In the genomic region with DNA sequence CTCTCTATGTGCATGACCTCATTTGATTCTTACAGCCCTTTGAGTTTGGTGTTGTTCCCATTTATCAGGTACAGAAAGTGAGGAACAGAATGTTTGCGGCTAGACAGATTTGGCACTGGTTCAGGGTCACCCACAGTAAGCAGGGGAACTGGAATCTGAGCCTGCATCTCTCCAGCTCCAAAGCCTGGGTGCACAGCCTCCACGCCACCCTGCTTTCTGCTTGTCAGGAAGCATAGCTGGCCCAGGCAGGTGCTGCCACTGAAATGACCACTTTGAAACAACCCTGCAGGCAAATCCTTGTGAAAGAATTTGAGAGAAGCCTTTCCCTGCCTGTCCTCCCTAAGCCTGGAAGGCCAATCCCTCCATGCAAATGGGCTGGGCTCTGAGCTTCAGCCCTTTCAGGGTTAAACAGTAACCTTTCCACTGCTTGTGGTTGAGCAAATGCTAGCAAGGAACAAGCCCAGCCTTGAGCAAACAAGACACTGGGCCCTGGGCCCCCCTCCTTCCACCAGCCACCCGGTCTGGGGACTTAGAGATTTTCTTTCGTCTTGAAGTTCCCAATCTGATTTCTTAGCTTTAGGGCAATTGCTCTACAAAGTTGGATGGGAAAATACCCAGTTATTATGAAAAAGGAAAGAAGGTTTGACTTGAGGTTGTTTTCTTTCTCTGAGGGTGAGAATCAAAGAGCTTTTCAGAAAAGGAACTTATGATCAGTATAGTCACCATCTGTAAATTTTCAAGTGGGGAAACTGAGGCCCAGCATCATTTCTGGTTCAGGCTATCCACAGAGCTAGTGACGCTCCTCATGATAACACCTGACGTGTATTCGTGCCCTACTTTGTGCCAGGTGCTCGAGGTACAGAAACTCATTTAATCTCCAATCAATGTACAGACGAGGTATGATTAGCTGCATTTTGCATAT, we compare ENCODE assay signal across 1 cellular context.
A peak's percentile ranks its signal among the peaks of the same experiment; 100 is the strongest.
TF ChIP-seq lines count a peak whose summit lies in the region.

No MANE protein-coding gene starts in this region.

TF ChIP-seq in HepG2, 621 proteins besides CTCF, POLR2A, EP300 and RAD21 (continued from another document and continues in another):
- TF ChIP-seq, protein P1, sequence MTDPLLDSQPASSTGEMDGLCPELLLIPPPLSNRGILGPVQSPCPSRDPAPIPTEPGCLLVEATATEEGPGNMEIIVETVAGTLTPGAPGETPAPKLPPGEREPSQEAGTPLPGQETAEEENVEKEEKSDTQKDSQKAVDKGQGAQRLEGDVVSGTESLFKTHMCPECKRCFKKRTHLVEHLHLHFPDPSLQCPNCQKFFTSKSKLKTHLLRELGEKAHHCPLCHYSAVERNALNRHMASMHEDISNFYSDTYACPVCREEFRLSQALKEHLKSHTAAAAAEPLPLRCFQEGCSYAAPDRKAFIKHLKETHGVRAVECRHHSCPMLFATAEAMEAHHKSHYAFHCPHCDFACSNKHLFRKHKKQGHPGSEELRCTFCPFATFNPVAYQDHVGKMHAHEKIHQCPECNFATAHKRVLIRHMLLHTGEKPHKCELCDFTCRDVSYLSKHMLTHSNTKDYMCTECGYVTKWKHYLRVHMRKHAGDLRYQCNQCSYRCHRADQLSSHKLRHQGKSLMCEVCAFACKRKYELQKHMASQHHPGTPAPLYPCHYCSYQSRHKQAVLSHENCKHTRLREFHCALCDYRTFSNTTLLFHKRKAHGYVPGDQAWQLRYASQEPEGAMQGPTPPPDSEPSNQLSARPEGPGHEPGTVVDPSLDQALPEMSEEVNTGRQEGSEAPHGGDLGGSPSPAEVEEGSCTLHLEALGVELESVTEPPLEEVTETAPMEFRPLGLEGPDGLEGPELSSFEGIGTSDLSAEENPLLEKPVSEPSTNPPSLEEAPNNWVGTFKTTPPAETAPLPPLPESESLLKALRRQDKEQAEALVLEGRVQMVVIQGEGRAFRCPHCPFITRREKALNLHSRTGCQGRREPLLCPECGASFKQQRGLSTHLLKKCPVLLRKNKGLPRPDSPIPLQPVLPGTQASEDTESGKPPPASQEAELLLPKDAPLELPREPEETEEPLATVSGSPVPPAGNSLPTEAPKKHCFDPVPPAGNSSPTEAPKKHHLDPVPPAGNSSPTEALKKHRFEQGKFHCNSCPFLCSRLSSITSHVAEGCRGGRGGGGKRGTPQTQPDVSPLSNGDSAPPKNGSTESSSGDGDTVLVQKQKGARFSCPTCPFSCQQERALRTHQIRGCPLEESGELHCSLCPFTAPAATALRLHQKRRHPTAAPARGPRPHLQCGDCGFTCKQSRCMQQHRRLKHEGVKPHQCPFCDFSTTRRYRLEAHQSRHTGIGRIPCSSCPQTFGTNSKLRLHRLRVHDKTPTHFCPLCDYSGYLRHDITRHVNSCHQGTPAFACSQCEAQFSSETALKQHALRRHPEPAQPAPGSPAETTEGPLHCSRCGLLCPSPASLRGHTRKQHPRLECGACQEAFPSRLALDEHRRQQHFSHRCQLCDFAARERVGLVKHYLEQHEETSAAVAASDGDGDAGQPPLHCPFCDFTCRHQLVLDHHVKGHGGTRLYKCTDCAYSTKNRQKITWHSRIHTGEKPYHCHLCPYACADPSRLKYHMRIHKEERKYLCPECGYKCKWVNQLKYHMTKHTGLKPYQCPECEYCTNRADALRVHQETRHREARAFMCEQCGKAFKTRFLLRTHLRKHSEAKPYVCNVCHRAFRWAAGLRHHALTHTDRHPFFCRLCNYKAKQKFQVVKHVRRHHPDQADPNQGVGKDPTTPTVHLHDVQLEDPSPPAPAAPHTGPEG (CRISPR knock-in tag; IDR thresholded peaks at IDR 0.05): no peak
- TF ChIP-seq MEIS1 (CRISPR knock-in tag; IDR thresholded peaks at IDR 0.05; ENCODE audit: borderline replicate concordance) (no peak), ZNF510 (CRISPR knock-in tag; IDR thresholded peaks at IDR 0.05; ENCODE audit: low read depth) (no peak), ZNF572 (CRISPR knock-in tag; IDR thresholded peaks at IDR 0.05) (no peak), CBFB (CRISPR knock-in tag; IDR thresholded peaks at IDR 0.05) (peak; percentile 54; the same call in 1 of the 2 replicates), PHF21A (CRISPR knock-in tag; IDR thresholded peaks at IDR 0.05) (peak; percentile 88), ZBTB20 (CRISPR knock-in tag; IDR thresholded peaks at IDR 0.05; ENCODE audit: borderline replicate concordance, low read depth) (no peak), RCOR2 (CRISPR knock-in tag; IDR thresholded peaks at IDR 0.05) (peak; percentile 95), RARG (CRISPR knock-in tag; IDR thresholded peaks at IDR 0.05; ENCODE audit: low read depth) (no peak), SP1 (IDR thresholded peaks at IDR 0.05) (no peak), SP1 (CRISPR knock-in tag; IDR thresholded peaks at IDR 0.05) (0 out of 2 replicates have a peak, but pooled peaks have one; percentile 32), ZNF83 (CRISPR knock-in tag; IDR thresholded peaks at IDR 0.05; ENCODE audit: borderline replicate concordance) (no peak), ZSCAN12 (CRISPR knock-in tag; IDR thresholded peaks at IDR 0.05) (no peak), NR2C2 (CRISPR knock-in tag; IDR thresholded peaks at IDR 0.05; ENCODE audit: borderline replicate concordance) (0 out of 2 replicates have a peak, but pooled peaks have one; percentile 16), NCOA2 (CRISPR knock-in tag; IDR thresholded peaks at IDR 0.05) (peak; percentile 60), RXRA (CRISPR knock-in tag; IDR thresholded peaks at IDR 0.05) (peak; percentile 66; the same call in 1 of the 2 replicates), TARDBP (CRISPR knock-in tag; IDR thresholded peaks at IDR 0.05) (peak; percentile 67), FOSL2 (CRISPR knock-in tag; IDR thresholded peaks at IDR 0.05) (peak; percentile 45), TCF12 (IDR thresholded peaks at IDR 0.05) (no peak), TCF12 (CRISPR knock-in tag; IDR thresholded peaks at IDR 0.05) (peak; percentile 41; the same call in 1 of the 2 replicates), POLR2AphosphoS5 (IDR thresholded peaks at IDR 0.05; ENCODE audit: low read depth, low read length) (peak; percentile 34; the same call in 1 of the 2 replicates), TEAD3 (CRISPR knock-in tag; optimal IDR thresholded peaks at IDR 0.05; ENCODE audit: borderline replicate concordance) (peak; percentile 82), ETV6 (CRISPR knock-in tag; conservative IDR thresholded peaks at IDR 0.05) (0 out of 2 replicates have a peak, but pooled peaks have one; percentile 33), MTA1 (CRISPR knock-in tag; IDR thresholded peaks at IDR 0.05; ENCODE audit: borderline replicate concordance) (no peak; the same call in 1 of the 2 replicates), SALL1 (CRISPR knock-in tag; IDR thresholded peaks at IDR 0.05) (peak; percentile 82), CENPX (CRISPR knock-in tag; IDR thresholded peaks at IDR 0.05) (no peak), DNMT3B (CRISPR knock-in tag; conservative IDR thresholded peaks at IDR 0.05) (0 out of 2 replicates have a peak, but pooled peaks have one; percentile 16), IRF2 (CRISPR knock-in tag; IDR thresholded peaks at IDR 0.05) (peak; percentile 59; the same call in 1 of the 2 replicates), ZNF10 (CRISPR knock-in tag; IDR thresholded peaks at IDR 0.05; ENCODE audit: borderline replicate concordance, low read depth) (no peak), ZNF24 (IDR thresholded peaks at IDR 0.05) (no peak), ATF7 (IDR thresholded peaks at IDR 0.05) (no peak), ATF7 (CRISPR knock-in tag; IDR thresholded peaks at IDR 0.05) (no peak), ZNF772 (CRISPR knock-in tag; IDR thresholded peaks at IDR 0.05) (peak; percentile 41; the same call in 1 of the 2 replicates), FOXA3 (CRISPR knock-in tag; IDR thresholded peaks at IDR 0.05) (peak; percentile 87), SOX6 (IDR thresholded peaks at IDR 0.05) (no peak), SOX6 (CRISPR knock-in tag; IDR thresholded peaks at IDR 0.05) (peak; percentile 83), CBX5 (CRISPR knock-in tag; IDR thresholded peaks at IDR 0.05; ENCODE audit: borderline replicate concordance) (peak; percentile 46; the same call in 1 of the 2 replicates), MIER3 (CRISPR knock-in tag; IDR thresholded peaks at IDR 0.05; ENCODE audit: borderline replicate concordance) (0 out of 2 replicates have a peak, but pooled peaks have one; percentile 53), GTF3A (CRISPR knock-in tag; conservative IDR thresholded peaks at IDR 0.05) (no peak), ZNF768 (CRISPR knock-in tag; IDR thresholded peaks at IDR 0.05) (0 out of 2 replicates have a peak, but pooled peaks have one; percentile 34), ZNF792 (CRISPR knock-in tag; IDR thresholded peaks at IDR 0.05) (peak; percentile 44), POGZ (CRISPR knock-in tag; IDR thresholded peaks at IDR 0.05) (peak; percentile 83)
- TF ChIP-seq, protein P2, sequence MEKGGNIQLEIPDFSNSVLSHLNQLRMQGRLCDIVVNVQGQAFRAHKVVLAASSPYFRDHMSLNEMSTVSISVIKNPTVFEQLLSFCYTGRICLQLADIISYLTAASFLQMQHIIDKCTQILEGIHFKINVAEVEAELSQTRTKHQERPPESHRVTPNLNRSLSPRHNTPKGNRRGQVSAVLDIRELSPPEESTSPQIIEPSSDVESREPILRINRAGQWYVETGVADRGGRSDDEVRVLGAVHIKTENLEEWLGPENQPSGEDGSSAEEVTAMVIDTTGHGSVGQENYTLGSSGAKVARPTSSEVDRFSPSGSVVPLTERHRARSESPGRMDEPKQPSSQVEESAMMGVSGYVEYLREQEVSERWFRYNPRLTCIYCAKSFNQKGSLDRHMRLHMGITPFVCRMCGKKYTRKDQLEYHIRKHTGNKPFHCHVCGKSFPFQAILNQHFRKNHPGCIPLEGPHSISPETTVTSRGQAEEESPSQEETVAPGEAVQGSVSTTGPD (CRISPR knock-in tag; IDR thresholded peaks at IDR 0.05): peak; percentile 71; the same call in 1 of the 2 replicates
- TF ChIP-seq, protein P3, sequence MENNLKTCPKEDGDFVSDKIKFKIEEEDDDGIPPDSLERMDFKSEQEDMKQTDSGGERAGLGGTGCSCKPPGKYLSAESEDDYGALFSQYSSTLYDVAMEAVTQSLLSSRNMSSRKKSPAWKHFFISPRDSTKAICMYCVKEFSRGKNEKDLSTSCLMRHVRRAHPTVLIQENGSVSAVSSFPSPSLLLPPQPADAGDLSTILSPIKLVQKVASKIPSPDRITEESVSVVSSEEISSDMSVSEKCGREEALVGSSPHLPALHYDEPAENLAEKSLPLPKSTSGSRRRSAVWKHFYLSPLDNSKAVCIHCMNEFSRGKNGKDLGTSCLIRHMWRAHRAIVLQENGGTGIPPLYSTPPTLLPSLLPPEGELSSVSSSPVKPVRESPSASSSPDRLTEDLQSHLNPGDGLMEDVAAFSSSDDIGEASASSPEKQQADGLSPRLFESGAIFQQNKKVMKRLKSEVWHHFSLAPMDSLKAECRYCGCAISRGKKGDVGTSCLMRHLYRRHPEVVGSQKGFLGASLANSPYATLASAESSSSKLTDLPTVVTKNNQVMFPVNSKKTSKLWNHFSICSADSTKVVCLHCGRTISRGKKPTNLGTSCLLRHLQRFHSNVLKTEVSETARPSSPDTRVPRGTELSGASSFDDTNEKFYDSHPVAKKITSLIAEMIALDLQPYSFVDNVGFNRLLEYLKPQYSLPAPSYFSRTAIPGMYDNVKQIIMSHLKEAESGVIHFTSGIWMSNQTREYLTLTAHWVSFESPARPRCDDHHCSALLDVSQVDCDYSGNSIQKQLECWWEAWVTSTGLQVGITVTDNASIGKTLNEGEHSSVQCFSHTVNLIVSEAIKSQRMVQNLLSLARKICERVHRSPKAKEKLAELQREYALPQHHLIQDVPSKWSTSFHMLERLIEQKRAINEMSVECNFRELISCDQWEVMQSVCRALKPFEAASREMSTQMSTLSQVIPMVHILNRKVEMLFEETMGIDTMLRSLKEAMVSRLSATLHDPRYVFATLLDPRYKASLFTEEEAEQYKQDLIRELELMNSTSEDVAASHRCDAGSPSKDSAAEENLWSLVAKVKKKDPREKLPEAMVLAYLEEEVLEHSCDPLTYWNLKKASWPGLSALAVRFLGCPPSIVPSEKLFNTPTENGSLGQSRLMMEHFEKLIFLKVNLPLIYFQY (CRISPR knock-in tag; IDR thresholded peaks at IDR 0.05; ENCODE audit: borderline replicate concordance): peak; percentile 82; the same call in 1 of the 2 replicates
- TF ChIP-seq, protein P4, sequence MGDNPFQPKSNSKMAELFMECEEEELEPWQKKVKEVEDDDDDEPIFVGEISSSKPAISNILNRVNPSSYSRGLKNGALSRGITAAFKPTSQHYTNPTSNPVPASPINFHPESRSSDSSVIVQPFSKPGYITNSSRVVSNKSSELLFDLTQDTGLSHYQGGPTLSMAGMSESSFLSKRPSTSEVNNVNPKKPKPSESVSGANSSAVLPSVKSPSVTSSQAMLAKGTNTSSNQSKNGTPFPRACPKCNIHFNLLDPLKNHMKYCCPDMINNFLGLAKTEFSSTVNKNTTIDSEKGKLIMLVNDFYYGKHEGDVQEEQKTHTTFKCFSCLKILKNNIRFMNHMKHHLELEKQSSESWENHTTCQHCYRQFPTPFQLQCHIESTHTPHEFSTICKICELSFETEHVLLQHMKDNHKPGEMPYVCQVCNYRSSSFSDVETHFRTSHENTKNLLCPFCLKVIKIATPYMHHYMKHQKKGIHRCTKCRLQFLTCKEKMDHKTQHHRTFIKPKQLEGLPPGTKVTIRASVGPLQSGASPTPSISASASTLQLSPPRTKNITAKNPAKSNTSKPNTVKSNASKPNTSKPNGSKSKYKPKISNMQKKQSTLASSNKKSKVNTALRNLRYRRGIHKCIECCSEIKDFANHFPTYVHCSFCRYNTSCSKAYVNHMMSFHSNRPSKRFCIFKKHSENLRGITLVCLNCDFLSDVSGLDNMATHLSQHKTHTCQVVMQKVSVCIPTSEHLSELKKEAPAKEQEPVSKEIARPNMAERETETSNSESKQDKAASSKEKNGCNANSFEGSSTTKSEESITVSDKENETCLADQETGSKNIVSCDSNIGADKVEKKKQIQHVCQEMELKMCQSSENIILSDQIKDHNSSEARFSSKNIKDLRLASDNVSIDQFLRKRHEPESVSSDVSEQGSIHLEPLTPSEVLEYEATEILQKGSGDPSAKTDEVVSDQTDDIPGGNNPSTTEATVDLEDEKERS (CRISPR knock-in tag; IDR thresholded peaks at IDR 0.05): no peak
- TF ChIP-seq, protein P5, sequence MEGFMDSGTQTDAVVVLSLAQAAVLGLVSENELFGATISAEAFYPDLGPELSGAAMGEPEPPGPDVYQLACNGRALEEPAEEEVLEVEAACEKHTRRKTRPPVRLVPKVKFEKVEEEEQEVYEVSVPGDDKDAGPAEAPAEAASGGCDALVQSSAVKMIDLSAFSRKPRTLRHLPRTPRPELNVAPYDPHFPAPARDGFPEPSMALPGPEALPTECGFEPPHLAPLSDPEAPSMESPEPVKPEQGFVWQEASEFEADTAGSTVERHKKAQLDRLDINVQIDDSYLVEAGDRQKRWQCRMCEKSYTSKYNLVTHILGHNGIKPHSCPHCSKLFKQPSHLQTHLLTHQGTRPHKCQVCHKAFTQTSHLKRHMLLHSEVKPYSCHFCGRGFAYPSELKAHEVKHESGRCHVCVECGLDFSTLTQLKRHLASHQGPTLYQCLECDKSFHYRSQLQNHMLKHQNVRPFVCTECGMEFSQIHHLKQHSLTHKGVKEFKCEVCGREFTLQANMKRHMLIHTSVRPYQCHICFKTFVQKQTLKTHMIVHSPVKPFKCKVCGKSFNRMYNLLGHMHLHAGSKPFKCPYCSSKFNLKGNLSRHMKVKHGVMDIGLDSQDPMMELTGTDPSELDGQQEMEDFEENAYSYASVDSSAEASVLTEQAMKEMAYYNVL (CRISPR knock-in tag; IDR thresholded peaks at IDR 0.05; ENCODE audit: borderline replicate concordance): 0 out of 2 replicates have a peak, but pooled peaks have one; percentile 56
